ENCODE assay signal across 8 cellular contexts in genomic region chr15:81410318-81410753, GRCh38. TPM values are rescaled to one million over a fixed set of nuclear protein-coding genes. Genes with fewer than 3 reads are reported as not detected.
DNase-seq lines count a peak whose midpoint lies in the region; ATAC-seq and TF ChIP-seq lines count a peak whose summit lies in the region.

No MANE protein-coding gene starts in this region.

- H3K27ac Mint-ChIP-seq in endodermal cell, result no peak overlapping the region

- peak overlapping the region; percentile 33 for H3K4me3 Mint-ChIP-seq in endodermal cell

- H3K27me3 Mint-ChIP-seq in endodermal cell (ENCODE audit: insufficient read depth), result no peaks in the 10 kb centered on the region

- intact Hi-C loops in lower lobe of right lung (cut with DNase I) (no loop called here), vagina (cut with DNase I) (no loop called here)

- H3K27me3 ChIP-seq in endodermal cell (ENCODE audit: control insufficient read depth, insufficient read depth, low read length, poor library complexity, severe bottlenecking), result no peaks in the 10 kb centered on the region
- H3K27me3 ChIP-seq in lower lobe of right lung (ENCODE audit: low read depth), result peaks cover 7% of the 10 kb centered on the region
- no peaks in the 10 kb centered on the region for H3K27me3 ChIP-seq in vagina

- H3K9me3 Mint-ChIP-seq in endodermal cell, result no peaks in the 10 kb centered on the region

- TF ChIP-seq CTCF in endodermal cell (conservative IDR thresholded peaks at IDR 0.05), result peak; percentile 81
- TF ChIP-seq CTCF in lower lobe of right lung (IDR thresholded peaks at IDR 0.05), result peak; percentile 48
- TF ChIP-seq CTCF in vagina (IDR thresholded peaks at IDR 0.05), result peak; percentile 35 to 62 (median 40)

- H3K4me1 Mint-ChIP-seq in endodermal cell, result peaks cover 11% of the 10 kb centered on the region

- DNase-seq in stimulated activated CD4-positive, alpha-beta T cell treated with anti-CD3 and anti-CD28 coated beads, Interleukin-15, amount 100 ng/mL, for 24 hours, result peak; percentile 7
- no peak for DNase-seq in stimulated activated CD4-positive, alpha-beta T cell treated with anti-CD3 and anti-CD28 coated beads, Interleukin-4, amount 100 ng/mL, for 24 hours
- DNase-seq in MV-4-11 (lab: John Stamatoyannopoulos, UW) (peak; percentile 73), SHP77 treated with DMSO at 0.1 percent for 48 hours (lab: John Stamatoyannopoulos, UW) (peak; percentile 65), endodermal cell (peak; percentile 85), lower lobe of right lung (no peak), vagina (ENCODE audit: extremely low spot score in 2 of 2) (peak in 1 of 2 donors; percentile 95)

- H3K36me3 Mint-ChIP-seq in endodermal cell (ENCODE audit: low read depth), result no peaks in the 10 kb centered on the region

- peak; percentile 42 to 73 for ATAC-seq in lower lobe of right lung
- ATAC-seq in HG03342 (IDR thresholded peaks at IDR 0.05; ENCODE audit: unreplicated experiment), result no peak

- no peaks in the 10 kb centered on the region for H3K36me3 ChIP-seq in endodermal cell (ENCODE audit: control insufficient read depth, insufficient read depth, low read length)
- H3K36me3 ChIP-seq in lower lobe of right lung, result no peaks in the 10 kb centered on the region
- H3K36me3 ChIP-seq in vagina, result no peaks in the 10 kb centered on the region

- no peak overlapping the region for H3K27ac ChIP-seq in endodermal cell (ENCODE audit: low read depth, low read length)
- H3K27ac ChIP-seq in lower lobe of right lung, result no peak overlapping the region
- H3K27ac ChIP-seq in vagina, result peak overlapping the region; percentile 24

- WGBS in endodermal cell (ENCODE audit: insufficient coverage in 1 of 2, insufficient read length in 1 of 2), 2 experiments, result 5 to 8% methylated on average over 4 of the region's 4 CpGs

- no peak overlapping the region for H3K9ac ChIP-seq in endodermal cell (ENCODE audit: extremely low read depth, low read length, poor library complexity, severe bottlenecking)

- H3K4me3 ChIP-seq in endodermal cell (ENCODE audit: low read length), result no peak overlapping the region
- H3K4me3 ChIP-seq in lower lobe of right lung, result no peak overlapping the region
- no peak overlapping the region for H3K4me3 ChIP-seq in vagina

- TF ChIP-seq POLR2A in vagina (IDR thresholded peaks at IDR 0.05), result no peak

- H3K4me1 ChIP-seq in endodermal cell (ENCODE audit: control insufficient read depth, insufficient read depth, low read length) (no peaks in the 10 kb centered on the region), lower lobe of right lung (peaks cover 4% of the 10 kb centered on the region), vagina (peaks cover 13% of the 10 kb centered on the region)

- no peaks in the 10 kb centered on the region for H3K9me3 ChIP-seq in endodermal cell (ENCODE audit: control insufficient read depth, low read length)
- H3K9me3 ChIP-seq in lower lobe of right lung, result no peaks in the 10 kb centered on the region
- H3K9me3 ChIP-seq in vagina, result no peaks in the 10 kb centered on the region

RNA-seq across cellular contexts. Expression of gene TMC3, which starts 36.3 kb away (rescaled TPM):
- not detected for total RNA-seq in endodermal cell
- polyA plus RNA-seq in endodermal cell (2013, experiment 1 of 2), result 0.07 TPM
- polyA plus RNA-seq in endodermal cell (2013, experiment 2 of 2), result 0.12 TPM
- total RNA-seq in lower lobe of right lung, result not detected
- 2.7 TPM for total RNA-seq in vagina

Comparison
In these comparisons a context has a peak if more than half of its experiments do, and no peak if none do; other contexts are left out.
1. DNase-seq: peak in stimulated activated CD4-positive, alpha-beta T cell treated with anti-CD3 and anti-CD28 coated beads, Interleukin-15, amount 100 ng/mL, for 24 hours (single experiment), MV-4-11 (single experiment), SHP77 treated with DMSO at 0.1 percent for 48 hours (single experiment) and endodermal cell (single experiment); none in stimulated activated CD4-positive, alpha-beta T cell treated with anti-CD3 and anti-CD28 coated beads, Interleukin-4, amount 100 ng/mL, for 24 hours (single experiment) and lower lobe of right lung (single experiment).
2. Peak in every context shown above with its lines, with median percentiles within 50 percentile points of each other: CTCF ChIP-seq.